18 cellular contexts compared by ENCODE assay signal in the genomic region with DNA sequence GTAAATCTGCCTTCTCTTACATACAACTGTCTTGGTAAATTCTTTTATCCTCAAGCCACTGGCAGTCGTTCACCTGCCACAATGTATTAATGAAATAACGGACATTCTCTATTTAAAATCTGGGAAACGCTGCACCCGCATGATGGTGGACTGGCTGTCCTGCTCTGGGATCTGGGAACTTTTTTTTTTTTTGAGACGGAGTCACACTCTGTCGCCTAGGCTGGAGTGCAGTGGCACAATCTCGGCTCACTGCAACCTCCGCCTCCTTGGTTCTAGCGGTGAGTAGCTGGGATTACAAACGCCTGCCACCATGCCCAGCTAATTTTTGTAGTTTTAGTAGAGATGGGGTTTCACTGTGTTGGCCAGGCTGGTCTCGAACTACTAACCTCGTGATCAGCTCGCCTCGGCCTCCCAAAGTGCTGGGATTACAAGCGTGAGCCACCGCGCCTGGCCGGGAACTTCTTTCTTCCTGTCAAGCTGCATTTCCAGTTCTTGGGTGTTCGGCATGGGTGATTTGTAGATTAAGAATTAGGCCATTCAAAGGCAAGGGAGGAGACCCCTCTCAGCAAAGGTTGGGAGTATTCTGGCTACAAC. TPM values are rescaled to one million over a fixed set of nuclear protein-coding genes. Genes with fewer than 3 reads are reported as not detected.
DNase-seq lines count a peak whose midpoint lies in the region; ATAC-seq and TF ChIP-seq lines count a peak whose summit lies in the region.
"Had no signal": no experiment of that assay in that cellular context is flagged by ENCODE, and none has a peak within 500 bp of the region (broad histone marks: within the 10 kb centered on the region; RNA-seq: fewer than 3 reads in every experiment).

No MANE protein-coding gene starts in this region.

- POLR2A ChIA-PET in Caco-2 (lab: Charles Lee), result no interaction called here

- H3K27me3 ChIP-seq in Caco-2 (replicated peaks; ENCODE audit: control insufficient read depth, insufficient read depth, low read length) (no peaks in the 10 kb centered on the region), osteoblast (ENCODE audit: insufficient read depth, low read length) (no peaks in the 10 kb centered on the region)

- H4K20me1 ChIP-seq in osteoblast (ENCODE audit: insufficient read depth, low read length), result no peaks in the 10 kb centered on the region

- intact Hi-C loops in Caco-2 (cut with micrococcal nuclease; ENCODE audit: unreplicated experiment), result no loop called here

- peaks cover 15% of the 10 kb centered on the region for H3K4me1 Mint-ChIP-seq in Caco-2 (ENCODE audit: low read depth, unreplicated experiment)
- H3K4me1 Mint-ChIP-seq in activated naive CD8-positive, alpha-beta T cell treated with anti-CD3 and anti-CD28 coated beads, Interleukin-2, amount 50 U/mL, for 24 hours, result peaks cover 8% of the 10 kb centered on the region

- no peak overlapping the region for H3K27ac Mint-ChIP-seq in Caco-2 (ENCODE audit: unreplicated experiment)
- H3K27ac Mint-ChIP-seq in activated naive CD8-positive, alpha-beta T cell treated with anti-CD3 and anti-CD28 coated beads, Interleukin-2, amount 50 U/mL, for 24 hours, result peak overlapping the region; percentile 42
- H3K27ac Mint-ChIP-seq: B cell had no signal

- no peaks in the 10 kb centered on the region for H3K79me2 ChIP-seq in osteoblast (ENCODE audit: insufficient read depth, low read length)

- no peak for DNase-seq in Caco-2
- DNase-seq in activated naive CD8-positive, alpha-beta T cell treated with anti-CD3 and anti-CD28 coated beads, Interleukin-2, amount 50 U/mL, for 24 hours, result no peak
- peak; percentile 67 for DNase-seq in mesenteric fat pad (ENCODE audit: low spot score)
- peak; percentile 75 for DNase-seq in osteoblast (ENCODE audit: insufficient read length, low spot score, missing footprints)
- no peak for DNase-seq in NCI-H524 (lab: John Stamatoyannopoulos, UW)
- DNase-seq in activated CD4-positive, alpha-beta T cell treated with anti-CD3 and anti-CD28 coated beads for 48 hours, result no peak
- DNase-seq in activated CD4-positive, alpha-beta T cell treated with anti-CD3 and anti-CD28 coated beads, Interleukin-2, amount 50 U/mL, for 48 hours, result no peak
- DNase-seq: GF-D8, MV-4-11, NCI-H2081, NCI-H524 treated with DMSO at 0.1 percent for 48 hours, OCI-M1, RPMI8226 had no signal

- H3K4me2 ChIP-seq in osteoblast (ENCODE audit: insufficient read depth, low read length), result no peak overlapping the region

- H3K36me3 ChIP-seq in Caco-2 (ENCODE audit: control insufficient read depth, insufficient read depth, low read length) (no peaks in the 10 kb centered on the region), osteoblast (ENCODE audit: insufficient read depth, low read length) (no peaks in the 10 kb centered on the region)

- H3K4me1 ChIP-seq in Caco-2, result peaks cover 16% of the 10 kb centered on the region
- H3K4me1 ChIP-seq in osteoblast (ENCODE audit: insufficient read depth, low read length), result peaks cover 11% of the 10 kb centered on the region

- no peak overlapping the region for H2AFZ ChIP-seq in osteoblast (ENCODE audit: low read length)

- BruUV-seq in Caco-2 (replicated peaks; lab: Mats Ljungman, UMichigan), result no TSS peak

- H3K9me3 ChIP-seq in Caco-2 (peaks cover 6% of the 10 kb centered on the region), osteoblast (ENCODE audit: low read depth, low read length) (no peaks in the 10 kb centered on the region)

- peak overlapping the region; percentile 59 for H3K4me3 Mint-ChIP-seq in Caco-2 (ENCODE audit: unreplicated experiment)
- no peak overlapping the region for H3K4me3 Mint-ChIP-seq in activated naive CD8-positive, alpha-beta T cell treated with anti-CD3 and anti-CD28 coated beads, Interleukin-2, amount 50 U/mL, for 24 hours

- H3K4me3 ChIP-seq in Caco-2 (ENCODE audit: low read depth, low read length), result no peak overlapping the region
- no peak overlapping the region for H3K4me3 ChIP-seq in osteoblast (ENCODE audit: insufficient read depth, low read length)

- no peaks in the 10 kb centered on the region for H3K27me3 Mint-ChIP-seq in Caco-2 (ENCODE audit: insufficient read depth, unreplicated experiment)
- H3K27me3 Mint-ChIP-seq in activated naive CD8-positive, alpha-beta T cell treated with anti-CD3 and anti-CD28 coated beads, Interleukin-2, amount 50 U/mL, for 24 hours, result peaks cover 12% of the 10 kb centered on the region

- no peak for ATAC-seq in activated naive CD8-positive, alpha-beta T cell treated with anti-CD3 and anti-CD28 coated beads, Interleukin-2, amount 50 U/mL, for 24 hours
- ATAC-seq in GM19452 (IDR thresholded peaks at IDR 0.05; ENCODE audit: unreplicated experiment), result no peak

- CTCF ChIA-PET in Caco-2 (lab: Charles Lee), result no interaction called here

- H3K27ac ChIP-seq in osteoblast (ENCODE audit: low read depth, low read length), result no peak overlapping the region

- TF ChIP-seq CTCF in Caco-2 (IDR thresholded peaks at IDR 0.05; ENCODE audit: insufficient read depth in 1 of 2, low read depth in 1 of 2, low read length in 1 of 2, severe bottlenecking in 1 of 2, unreplicated experiment in 1 of 2) (no peak), osteoblast (IDR thresholded peaks at IDR 0.05; ENCODE audit: extremely low read depth, low read depth, low read length) (no peak)

- H3K9me3 Mint-ChIP-seq in Caco-2 (ENCODE audit: unreplicated experiment), result peaks cover 19% of the 10 kb centered on the region
- peaks cover 8% of the 10 kb centered on the region for H3K9me3 Mint-ChIP-seq in activated naive CD8-positive, alpha-beta T cell treated with anti-CD3 and anti-CD28 coated beads, Interleukin-2, amount 50 U/mL, for 24 hours

- H3K36me3 Mint-ChIP-seq in Caco-2 (ENCODE audit: insufficient read depth, unreplicated experiment), result peaks cover 30% of the 10 kb centered on the region
- peaks cover 2% of the 10 kb centered on the region for H3K36me3 Mint-ChIP-seq in activated naive CD8-positive, alpha-beta T cell treated with anti-CD3 and anti-CD28 coated beads, Interleukin-2, amount 50 U/mL, for 24 hours (ENCODE audit: low read depth)

RNA-seq across cellular contexts. Expression of a gene that starts 28.3 kb away (rescaled TPM):
- not detected in 2 replicates for total RNA-seq in Caco-2 (2022)
- not detected for total RNA-seq in mesenteric fat pad
- total RNA-seq in osteoblast, result not detected in 2 replicates
- total RNA-seq: B cell; CD8-positive, alpha-beta memory T cell; H1; LHCN-M2 had no signal

RNA-seq across cellular contexts. Expression of a gene that starts 29.6 kb away (rescaled TPM):
- 64.2 and 64.6 TPM in 2 replicates for total RNA-seq in Caco-2 (2022)
- 2.6 TPM for total RNA-seq in mesenteric fat pad
- total RNA-seq in osteoblast, result 0.29 and 1.1 TPM in 2 replicates

Comparison
In these comparisons a context has a peak if more than half of its experiments do, and no peak if none do; other contexts are left out.
1. DNase-seq: peak in mesenteric fat pad (single experiment) and osteoblast (single experiment); none in Caco-2 (0 of 2), activated naive CD8-positive, alpha-beta T cell treated with anti-CD3 and anti-CD28 coated beads, Interleukin-2, amount 50 U/mL, for 24 hours (single experiment), NCI-H524 (0 of 2), activated CD4-positive, alpha-beta T cell treated with anti-CD3 and anti-CD28 coated beads for 48 hours (single experiment) and activated CD4-positive, alpha-beta T cell treated with anti-CD3 and anti-CD28 coated beads, Interleukin-2, amount 50 U/mL, for 48 hours (0 of 2).
2. RNA of a gene that starts 29.6 kb away (total RNA-seq): 64.2 to 64.6 TPM in Caco-2; 2.6 TPM in mesenteric fat pad (single experiment) and 0.29 to 1.1 TPM in osteoblast; every median in the first group is over 10 times any median in the second.